Comparison of ENCODE assay signal across 20 cellular contexts in genomic region chr3:97388774-97389173, GRCh38.
"Had no signal": no experiment of that assay in that cellular context is flagged by ENCODE, and none has a peak within 500 bp of the region (broad histone marks: within the 10 kb centered on the region; RNA-seq: fewer than 3 reads in every experiment).

No MANE protein-coding gene starts in this region.

- H3K4me1 ChIP-seq: esophagus muscularis mucosa, foreskin keratinocyte, gastroesophageal sphincter, heart right ventricle, left lung, lower lobe of right lung had no signal

- DNase-seq: dermis blood vessel endothelial cell; dorsolateral prefrontal cortex; effector CD4-positive, alpha-beta T cell; effector memory CD4-positive, alpha-beta T cell; foreskin keratinocyte; glutamatergic neuron; head of caudate nucleus; heart right ventricle; hippocampal formation; left cardiac atrium; left lung; left ventricle myocardium superior; lower lobe of right lung; mesenchymal stem cell; mucosa of descending colon; naive B cell; naive thymus-derived CD8-positive, alpha-beta T cell had no signal

- H3K9me3 ChIP-seq: mucosa of descending colon had no signal

- H3K27me3 ChIP-seq: dorsolateral prefrontal cortex, esophagus muscularis mucosa, foreskin keratinocyte, gastroesophageal sphincter, heart right ventricle, left lung had no signal

- H3K4me3 ChIP-seq: coronary artery, dorsolateral prefrontal cortex, esophagus muscularis mucosa, gastroesophageal sphincter, heart right ventricle, left lung, lower lobe of right lung, mucosa of descending colon had no signal

- H3K27ac ChIP-seq: coronary artery, dorsolateral prefrontal cortex, esophagus muscularis mucosa, foreskin keratinocyte, gastroesophageal sphincter, heart right ventricle, left lung, lower lobe of right lung had no signal

- H3K36me3 ChIP-seq: esophagus muscularis mucosa, gastroesophageal sphincter, heart right ventricle, left lung, lower lobe of right lung had no signal
